In the genomic region with DNA sequence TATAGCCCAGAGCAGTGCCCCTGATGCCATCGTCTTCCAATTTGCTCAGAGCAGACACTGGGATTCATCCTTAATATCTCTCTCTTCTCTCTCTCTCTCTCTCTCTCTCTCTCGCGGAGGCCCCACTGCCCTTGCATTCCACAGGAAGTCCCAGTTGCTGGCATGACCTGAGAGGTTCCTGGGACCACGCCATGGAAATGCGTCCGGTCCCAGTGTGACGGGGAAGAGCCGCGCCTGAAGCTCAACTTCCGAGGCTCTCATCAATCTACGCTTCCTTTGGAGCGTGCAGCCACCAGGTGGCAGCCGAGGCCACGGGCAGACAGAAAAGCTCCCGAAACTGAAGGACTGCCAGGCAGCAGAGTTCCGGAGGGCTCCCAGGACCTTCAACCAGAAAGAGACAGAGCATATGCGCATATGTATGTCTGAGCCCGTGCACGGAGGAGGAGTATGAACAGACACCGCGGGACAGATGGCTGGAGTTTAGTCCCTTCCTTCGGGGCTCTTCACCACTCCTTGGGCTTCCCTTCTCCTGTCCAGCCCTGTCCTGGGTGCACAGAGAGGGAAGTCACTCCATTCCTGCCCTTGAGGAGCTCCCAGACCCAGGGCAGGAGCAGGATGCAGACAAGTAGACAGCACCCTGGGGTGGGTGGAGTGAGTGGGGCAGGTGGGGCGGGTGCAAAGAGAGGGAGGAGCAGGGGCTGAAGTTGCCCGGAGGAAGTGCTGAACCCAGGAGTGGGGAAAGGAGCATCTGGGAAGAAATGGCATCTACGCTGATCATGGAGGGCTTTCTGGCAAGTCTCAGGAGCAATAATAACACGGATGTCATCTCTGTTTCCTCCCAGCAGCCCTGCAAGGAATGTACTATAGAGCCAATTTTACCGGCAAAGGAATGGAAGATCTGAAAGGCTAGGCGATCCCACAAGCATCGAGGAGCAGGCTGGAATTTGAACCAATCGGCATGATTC, we compare ENCODE assay signal across 8 cellular contexts. TPM values are rescaled to one million over a fixed set of nuclear protein-coding genes. Genes with fewer than 3 reads are reported as not detected.
DNase-seq lines count a peak whose midpoint lies in the region; ATAC-seq, FAIRE-seq and TF ChIP-seq lines count a peak whose summit lies in the region.

No MANE protein-coding gene starts in this region.

- no peaks in the 10 kb centered on the region for H3K36me3 Mint-ChIP-seq in activated naive CD8-positive, alpha-beta T cell treated with anti-CD3 and anti-CD28 coated beads, Interleukin-2, amount 50 U/mL, for 24 hours (ENCODE audit: low read depth)

- no peaks in the 10 kb centered on the region for H3F3A ChIP-seq in SU-DHL-6 (ENCODE audit: insufficient read depth)

- peak; percentile 86 for ATAC-seq in HG02798 (IDR thresholded peaks at IDR 0.05; ENCODE audit: poor library complexity, unreplicated experiment)
- peak; percentile 77 for ATAC-seq in activated naive CD8-positive, alpha-beta T cell treated with anti-CD3 and anti-CD28 coated beads, Interleukin-2, amount 50 U/mL, for 24 hours
- ATAC-seq in heart left ventricle, result peak; percentile 83 to 94 (median 92)

- peak; percentile 93 for TF ChIP-seq CTCF in GM12875 (IDR thresholded peaks at IDR 0.05; ENCODE audit: borderline replicate concordance, insufficient read depth, low read depth, low read length)
- peak; percentile 90 for TF ChIP-seq CTCF in SU-DHL-6 (IDR thresholded peaks at IDR 0.05; ENCODE audit: insufficient read depth, low read length, poor library complexity, severe bottlenecking)
- peak; percentile 85 to 96 (median 91) for TF ChIP-seq CTCF in heart left ventricle (IDR thresholded peaks at IDR 0.05)

- H4K20me1 ChIP-seq in SU-DHL-6 (ENCODE audit: low read depth, low read length), result no peaks in the 10 kb centered on the region

- H3K9me3 Mint-ChIP-seq in activated naive CD8-positive, alpha-beta T cell treated with anti-CD3 and anti-CD28 coated beads, Interleukin-2, amount 50 U/mL, for 24 hours, result no peaks in the 10 kb centered on the region

- H3K9me3 ChIP-seq in SU-DHL-6 (ENCODE audit: insufficient read depth, low read length) (no peaks in the 10 kb centered on the region), heart left ventricle (no peaks in the 10 kb centered on the region)

- H3K9ac ChIP-seq in SU-DHL-6 (ENCODE audit: low read length), result no peak overlapping the region; the same call in 1 of the 2 replicates

- peak overlapping the region; percentile 69 for H3K4me3 Mint-ChIP-seq in activated naive CD8-positive, alpha-beta T cell treated with anti-CD3 and anti-CD28 coated beads, Interleukin-2, amount 50 U/mL, for 24 hours

- intact Hi-C loops in heart left ventricle (cut with DNase I), result loop anchor here in 8 of 10 donors (1.0 to 10.0 kb wide), 8 partner anchors 119 to 1045 kb away; a partner anchor contains a TSS
- intact Hi-C loops in posterior cingulate gyrus (cut with DNase I), result loop anchor here (5.0 to 10.0 kb wide), 2 partner anchors 435 to 533 kb away; no protein-coding TSS in a partner anchor

- peak overlapping the region; percentile 62 for H2AFZ ChIP-seq in SU-DHL-6 (ENCODE audit: low read depth, low read length, severe bottlenecking)

- WGBS in heart left ventricle, 4 donors, result 4 to 8% (median 6%) methylated on average over 19 to 30 of the region's 30 CpGs

- H3K27ac Mint-ChIP-seq in activated naive CD8-positive, alpha-beta T cell treated with anti-CD3 and anti-CD28 coated beads, Interleukin-2, amount 50 U/mL, for 24 hours, result peak overlapping the region; percentile 40

- peaks cover 51% of the 10 kb centered on the region for H3K27me3 Mint-ChIP-seq in activated naive CD8-positive, alpha-beta T cell treated with anti-CD3 and anti-CD28 coated beads, Interleukin-2, amount 50 U/mL, for 24 hours

- H3K27ac ChIP-seq in SU-DHL-6 (ENCODE audit: low read depth, low read length), result no peak overlapping the region
- no peak overlapping the region for H3K27ac ChIP-seq in heart left ventricle

- H3K4me1 ChIP-seq in heart left ventricle, result peaks cover 3 to 16% (median 10%) of the 10 kb centered on the region in 12 donors

- H3K79me2 ChIP-seq in SU-DHL-6 (ENCODE audit: insufficient read depth, low read length), result no peaks in the 10 kb centered on the region

- H3K4me3 ChIP-seq in GM12875 (ENCODE audit: low read depth, low read length), result peak overlapping the region; percentile 38
- H3K4me3 ChIP-seq in SU-DHL-6 (ENCODE audit: insufficient read depth, low read length, poor library complexity, severe bottlenecking), result no peak overlapping the region
- peak overlapping the region; percentile 6 to 61 (median 45) for H3K4me3 ChIP-seq in heart left ventricle

- H3K9me2 ChIP-seq in SU-DHL-6 (replicated peaks; ENCODE audit: insufficient read depth, low read length), result no peaks in the 10 kb centered on the region

- peaks cover 6% of the 10 kb centered on the region for H3K4me1 Mint-ChIP-seq in activated naive CD8-positive, alpha-beta T cell treated with anti-CD3 and anti-CD28 coated beads, Interleukin-2, amount 50 U/mL, for 24 hours

- DNase-seq in NCI-H128 (lab: John Stamatoyannopoulos, UW; ENCODE audit: unreplicated experiment) (peak; percentile 87), heart left ventricle (peak; percentile 85 to 94 (median 92)), posterior cingulate gyrus (peak; percentile 74 to 98 (median 86)), urothelium cell line (ENCODE audit: low spot score) (peak; percentile 93)
- peak; percentile 86 for DNase-seq in activated naive CD8-positive, alpha-beta T cell treated with anti-CD3 and anti-CD28 coated beads, Interleukin-2, amount 50 U/mL, for 24 hours

- FAIRE-seq in urothelium cell line (lab: Jason Lieb, UNC), result no peak

- TF ChIP-seq POLR2A in heart left ventricle (IDR thresholded peaks at IDR 0.05), result peak in 1 of 2 donors; percentile 15

- H3K4me2 ChIP-seq in SU-DHL-6 (ENCODE audit: low read depth, low read length, poor library complexity, severe bottlenecking), result peak overlapping the region; percentile 41

- H3K27me3 ChIP-seq in SU-DHL-6 (ENCODE audit: low read length) (no peaks in the 10 kb centered on the region), heart left ventricle (peaks cover 0 to 22% (median 5%) of the 10 kb centered on the region in 9 donors)

- no peaks in the 10 kb centered on the region for H3K36me3 ChIP-seq in SU-DHL-6 (ENCODE audit: low read length)
- no peaks in the 10 kb centered on the region for H3K36me3 ChIP-seq in heart left ventricle

RNA-seq across cellular contexts. Expression of a gene that starts 10.5 kb away (rescaled TPM):
- 1 to 10 TPM in 1 of 9 donors, under 1 TPM in 1, not detected in 7; 0.56 to 7.1 TPM for total RNA-seq in heart left ventricle
- not detected for polyA plus RNA-seq in heart left ventricle

RNA-seq across cellular contexts. Expression of a gene that starts 42.1 kb away (rescaled TPM):
- total RNA-seq in heart left ventricle, result under 1 TPM in 1 of 9 donors, not detected in 8; 0.75 TPM
- polyA plus RNA-seq in heart left ventricle, result under 1 TPM in 1 of 2 donors, not detected in 1; 0.08 TPM

RNA-seq across cellular contexts. Expression of a gene that starts 52.7 kb away (rescaled TPM):
- total RNA-seq in heart left ventricle, result 1 to 10 TPM; 1.8 to 3.9 (median 3.4) TPM
- polyA plus RNA-seq in heart left ventricle, result 1 to 10 TPM; 2.7 to 2.9 TPM
